1 cellular context compared by ENCODE assay signal in the genomic region with DNA sequence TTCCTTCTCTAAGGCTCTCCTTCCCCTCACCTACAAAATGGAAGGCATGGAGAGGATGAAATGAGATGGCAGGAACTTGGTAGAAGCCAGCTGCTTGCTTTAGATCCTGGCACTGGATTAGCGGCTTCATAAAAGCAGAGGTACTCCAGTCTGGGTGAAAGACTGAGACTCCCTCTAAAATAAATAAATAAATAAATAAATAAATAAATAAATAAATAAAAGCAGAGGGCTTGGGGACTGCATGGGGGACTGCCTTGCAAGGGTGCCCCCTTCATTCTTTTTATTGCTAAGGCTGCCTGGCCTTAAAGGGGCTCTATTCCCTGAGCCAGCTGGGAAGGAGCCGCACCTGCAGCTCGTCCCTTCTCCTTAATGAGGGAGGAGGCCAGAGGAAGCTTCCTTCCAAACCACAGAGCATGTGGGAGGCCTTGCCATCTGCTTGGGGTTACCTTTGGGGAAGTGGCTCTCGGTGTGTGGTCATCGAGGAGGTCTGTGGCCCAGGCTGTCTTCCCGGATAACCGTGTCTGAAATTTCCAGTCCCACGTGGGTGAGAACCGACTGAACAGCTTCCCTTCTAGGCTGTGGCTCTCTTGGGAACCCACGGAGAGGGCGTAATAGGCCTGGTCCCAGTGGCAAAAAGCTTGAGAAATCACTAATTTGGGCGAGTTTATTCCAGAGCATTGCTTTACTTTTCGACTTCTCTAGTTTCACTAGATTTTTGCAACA.
TF ChIP-seq lines count a peak whose summit lies in the region.

No MANE protein-coding gene starts in this region.

TF ChIP-seq in K562, 482 proteins besides CTCF, POLR2A, EP300 and RAD21 (continued from another document and continues in another):
- TF ChIP-seq, protein P1, sequence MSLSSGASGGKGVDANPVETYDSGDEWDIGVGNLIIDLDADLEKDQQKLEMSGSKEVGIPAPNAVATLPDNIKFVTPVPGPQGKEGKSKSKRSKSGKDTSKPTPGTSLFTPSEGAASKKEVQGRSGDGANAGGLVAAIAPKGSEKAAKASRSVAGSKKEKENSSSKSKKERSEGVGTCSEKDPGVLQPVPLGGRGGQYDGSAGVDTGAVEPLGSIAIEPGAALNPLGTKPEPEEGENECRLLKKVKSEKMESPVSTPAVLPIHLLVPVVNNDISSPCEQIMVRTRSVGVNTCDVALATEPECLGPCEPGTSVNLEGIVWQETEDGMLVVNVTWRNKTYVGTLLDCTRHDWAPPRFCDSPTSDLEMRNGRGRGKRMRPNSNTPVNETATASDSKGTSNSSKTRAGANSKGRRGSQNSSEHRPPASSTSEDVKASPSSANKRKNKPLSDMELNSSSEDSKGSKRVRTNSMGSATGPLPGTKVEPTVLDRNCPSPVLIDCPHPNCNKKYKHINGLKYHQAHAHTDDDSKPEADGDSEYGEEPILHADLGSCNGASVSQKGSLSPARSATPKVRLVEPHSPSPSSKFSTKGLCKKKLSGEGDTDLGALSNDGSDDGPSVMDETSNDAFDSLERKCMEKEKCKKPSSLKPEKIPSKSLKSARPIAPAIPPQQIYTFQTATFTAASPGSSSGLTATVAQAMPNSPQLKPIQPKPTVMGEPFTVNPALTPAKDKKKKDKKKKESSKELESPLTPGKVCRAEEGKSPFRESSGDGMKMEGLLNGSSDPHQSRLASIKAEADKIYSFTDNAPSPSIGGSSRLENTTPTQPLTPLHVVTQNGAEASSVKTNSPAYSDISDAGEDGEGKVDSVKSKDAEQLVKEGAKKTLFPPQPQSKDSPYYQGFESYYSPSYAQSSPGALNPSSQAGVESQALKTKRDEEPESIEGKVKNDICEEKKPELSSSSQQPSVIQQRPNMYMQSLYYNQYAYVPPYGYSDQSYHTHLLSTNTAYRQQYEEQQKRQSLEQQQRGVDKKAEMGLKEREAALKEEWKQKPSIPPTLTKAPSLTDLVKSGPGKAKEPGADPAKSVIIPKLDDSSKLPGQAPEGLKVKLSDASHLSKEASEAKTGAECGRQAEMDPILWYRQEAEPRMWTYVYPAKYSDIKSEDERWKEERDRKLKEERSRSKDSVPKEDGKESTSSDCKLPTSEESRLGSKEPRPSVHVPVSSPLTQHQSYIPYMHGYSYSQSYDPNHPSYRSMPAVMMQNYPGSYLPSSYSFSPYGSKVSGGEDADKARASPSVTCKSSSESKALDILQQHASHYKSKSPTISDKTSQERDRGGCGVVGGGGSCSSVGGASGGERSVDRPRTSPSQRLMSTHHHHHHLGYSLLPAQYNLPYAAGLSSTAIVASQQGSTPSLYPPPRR (CRISPR knock-in tag; IDR thresholded peaks at IDR 0.05; ENCODE audit: borderline replicate concordance) = peak; percentile 94; the same call in 1 of the 2 replicates
- TF ChIP-seq BRF1 (IDR thresholded peaks at IDR 0.05; ENCODE audit: borderline replicate concordance, extremely low read depth, insufficient read length) (no peak), ARID1B (IDR thresholded peaks at IDR 0.05) (peak; percentile 41; the same call in 1 of the 2 replicates), MTA2 (IDR thresholded peaks at IDR 0.05; ENCODE audit: low read depth) (peak; percentile 50; the same call in 1 of the 2 replicates), ZBTB7A (IDR thresholded peaks at IDR 0.05; ENCODE audit: borderline replicate concordance, control insufficient read depth, low read depth, low read length) (no peak), JUNB (CRISPR knock-in tag; conservative IDR thresholded peaks at IDR 0.05) (no peak), ZSCAN32 (CRISPR knock-in tag; IDR thresholded peaks at IDR 0.05) (no peak), ZNF316 (IDR thresholded peaks at IDR 0.05) (no peak), CBX1 (IDR thresholded peaks at IDR 0.05; ENCODE audit: low read depth) (no peak), DACH1 (IDR thresholded peaks at IDR 0.05; ENCODE audit: partially characterized antibody) (no peak), ZNF707 (CRISPR knock-in tag; conservative IDR thresholded peaks at IDR 0.05) (no peak), FIP1L1 (IDR thresholded peaks at IDR 0.05; ENCODE audit: low read depth, low read length, poor library complexity, severe bottlenecking) (no peak), HDGF (IDR thresholded peaks at IDR 0.05) (no peak), FOXK1 (CRISPR knock-in tag; IDR thresholded peaks at IDR 0.05; ENCODE audit: borderline replicate concordance) (no peak), ETV6 (IDR thresholded peaks at IDR 0.05; ENCODE audit: borderline replicate concordance in 1 of 2, low read depth in 2 of 2, low read length in 1 of 2) (no peak), ETV6 (CRISPR knock-in tag; IDR thresholded peaks at IDR 0.05; ENCODE audit: borderline replicate concordance) (no peak), KLF10 (CRISPR knock-in tag; IDR thresholded peaks at IDR 0.05) (no peak), SAFB2 (IDR thresholded peaks at IDR 0.05; ENCODE audit: borderline replicate concordance, low read depth, low read length, severe bottlenecking) (no peak), PML (IDR thresholded peaks at IDR 0.05; ENCODE audit: low read length) (0 out of 2 replicates have a peak, but pooled peaks have one; percentile 37), MEF2D (tag; conservative IDR thresholded peaks at IDR 0.05; ENCODE audit: low read depth) (no peak), MCM3 (IDR thresholded peaks at IDR 0.05) (no peak), RHOXF2B (CRISPR knock-in tag; conservative IDR thresholded peaks at IDR 0.05) (no peak), ILK (tag; IDR thresholded peaks at IDR 0.05; ENCODE audit: borderline replicate concordance, low read depth) (no peak), ZNF589 (CRISPR knock-in tag; IDR thresholded peaks at IDR 0.05; ENCODE audit: low read depth) (peak; percentile 68), HMG20A (CRISPR knock-in tag; conservative IDR thresholded peaks at IDR 0.05) (no peak), SNRNP70 (optimal IDR thresholded peaks at IDR 0.05; ENCODE audit: low read depth, low read length) (no peak)
- TF ChIP-seq, protein P2, sequence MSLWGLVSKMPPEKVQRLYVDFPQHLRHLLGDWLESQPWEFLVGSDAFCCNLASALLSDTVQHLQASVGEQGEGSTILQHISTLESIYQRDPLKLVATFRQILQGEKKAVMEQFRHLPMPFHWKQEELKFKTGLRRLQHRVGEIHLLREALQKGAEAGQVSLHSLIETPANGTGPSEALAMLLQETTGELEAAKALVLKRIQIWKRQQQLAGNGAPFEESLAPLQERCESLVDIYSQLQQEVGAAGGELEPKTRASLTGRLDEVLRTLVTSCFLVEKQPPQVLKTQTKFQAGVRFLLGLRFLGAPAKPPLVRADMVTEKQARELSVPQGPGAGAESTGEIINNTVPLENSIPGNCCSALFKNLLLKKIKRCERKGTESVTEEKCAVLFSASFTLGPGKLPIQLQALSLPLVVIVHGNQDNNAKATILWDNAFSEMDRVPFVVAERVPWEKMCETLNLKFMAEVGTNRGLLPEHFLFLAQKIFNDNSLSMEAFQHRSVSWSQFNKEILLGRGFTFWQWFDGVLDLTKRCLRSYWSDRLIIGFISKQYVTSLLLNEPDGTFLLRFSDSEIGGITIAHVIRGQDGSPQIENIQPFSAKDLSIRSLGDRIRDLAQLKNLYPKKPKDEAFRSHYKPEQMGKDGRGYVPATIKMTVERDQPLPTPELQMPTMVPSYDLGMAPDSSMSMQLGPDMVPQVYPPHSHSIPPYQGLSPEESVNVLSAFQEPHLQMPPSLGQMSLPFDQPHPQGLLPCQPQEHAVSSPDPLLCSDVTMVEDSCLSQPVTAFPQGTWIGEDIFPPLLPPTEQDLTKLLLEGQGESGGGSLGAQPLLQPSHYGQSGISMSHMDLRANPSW (CRISPR knock-in tag; IDR thresholded peaks at IDR 0.05) = no peak
- TF ChIP-seq, protein P3, sequence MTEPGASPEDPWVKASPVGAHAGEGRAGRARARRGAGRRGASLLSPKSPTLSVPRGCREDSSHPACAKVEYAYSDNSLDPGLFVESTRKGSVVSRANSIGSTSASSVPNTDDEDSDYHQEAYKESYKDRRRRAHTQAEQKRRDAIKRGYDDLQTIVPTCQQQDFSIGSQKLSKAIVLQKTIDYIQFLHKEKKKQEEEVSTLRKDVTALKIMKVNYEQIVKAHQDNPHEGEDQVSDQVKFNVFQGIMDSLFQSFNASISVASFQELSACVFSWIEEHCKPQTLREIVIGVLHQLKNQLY (CRISPR knock-in tag; conservative IDR thresholded peaks at IDR 0.05) = no peak
- TF ChIP-seq, protein P4, sequence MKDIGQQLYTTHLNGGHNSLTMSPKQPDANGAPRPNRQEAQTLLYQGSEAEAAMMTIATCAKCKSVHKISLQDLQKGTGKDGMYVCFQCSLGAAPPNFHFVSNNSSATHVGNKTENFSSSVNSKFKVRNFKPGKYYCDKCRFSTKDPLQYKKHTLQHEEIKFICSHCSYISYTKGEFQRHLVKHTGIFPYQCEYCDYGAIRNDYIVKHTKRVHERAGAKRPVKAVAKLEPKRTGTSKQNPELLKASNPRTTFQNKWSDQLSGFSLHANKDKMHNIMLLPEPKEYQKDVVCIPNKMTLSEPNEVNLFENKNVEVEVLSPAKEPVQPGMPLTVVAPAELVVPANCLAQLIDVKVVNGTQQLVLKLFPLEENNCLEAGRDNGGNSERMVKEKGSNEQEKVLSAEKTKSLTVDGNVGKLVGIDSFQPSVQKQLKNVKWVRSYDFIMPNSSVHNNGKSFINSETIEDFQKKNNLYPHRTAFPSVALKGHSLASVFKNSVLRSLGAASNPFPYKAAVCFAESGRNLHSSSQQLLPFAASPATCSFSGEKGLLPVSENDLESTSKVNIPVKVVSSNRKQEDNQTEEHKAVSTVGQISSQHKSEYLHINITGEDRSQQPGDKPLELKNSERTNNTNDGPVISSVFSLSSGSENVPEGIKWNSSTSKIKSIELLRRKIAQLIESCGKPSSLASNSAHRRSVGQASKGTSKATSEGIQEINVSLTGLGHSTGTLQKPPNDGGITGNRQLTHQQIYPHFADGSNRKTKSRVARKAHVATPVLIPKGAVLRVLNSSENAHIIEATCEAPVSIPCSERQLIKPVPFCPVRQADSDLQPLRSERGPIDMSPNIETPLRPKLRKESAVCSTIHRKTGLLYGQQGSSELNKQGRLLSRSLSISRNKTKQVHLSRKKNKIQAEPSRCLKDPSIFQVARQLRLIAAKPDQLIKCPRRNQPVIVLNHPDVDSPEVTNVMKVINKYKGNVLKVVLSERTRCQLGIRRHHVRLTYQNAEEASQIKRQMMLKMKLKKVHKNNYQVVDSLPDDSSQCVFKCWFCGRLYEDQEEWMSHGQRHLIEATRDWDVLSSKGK (CRISPR knock-in tag; IDR thresholded peaks at IDR 0.05) = no peak
- TF ChIP-seq, protein P5, sequence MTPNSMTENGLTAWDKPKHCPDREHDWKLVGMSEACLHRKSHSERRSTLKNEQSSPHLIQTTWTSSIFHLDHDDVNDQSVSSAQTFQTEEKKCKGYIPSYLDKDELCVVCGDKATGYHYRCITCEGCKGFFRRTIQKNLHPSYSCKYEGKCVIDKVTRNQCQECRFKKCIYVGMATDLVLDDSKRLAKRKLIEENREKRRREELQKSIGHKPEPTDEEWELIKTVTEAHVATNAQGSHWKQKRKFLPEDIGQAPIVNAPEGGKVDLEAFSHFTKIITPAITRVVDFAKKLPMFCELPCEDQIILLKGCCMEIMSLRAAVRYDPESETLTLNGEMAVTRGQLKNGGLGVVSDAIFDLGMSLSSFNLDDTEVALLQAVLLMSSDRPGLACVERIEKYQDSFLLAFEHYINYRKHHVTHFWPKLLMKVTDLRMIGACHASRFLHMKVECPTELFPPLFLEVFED (CRISPR knock-in tag; conservative IDR thresholded peaks at IDR 0.05) = no peak
- TF ChIP-seq, protein P6, sequence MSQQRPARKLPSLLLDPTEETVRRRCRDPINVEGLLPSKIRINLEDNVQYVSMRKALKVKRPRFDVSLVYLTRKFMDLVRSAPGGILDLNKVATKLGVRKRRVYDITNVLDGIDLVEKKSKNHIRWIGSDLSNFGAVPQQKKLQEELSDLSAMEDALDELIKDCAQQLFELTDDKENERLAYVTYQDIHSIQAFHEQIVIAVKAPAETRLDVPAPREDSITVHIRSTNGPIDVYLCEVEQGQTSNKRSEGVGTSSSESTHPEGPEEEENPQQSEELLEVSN (IDR thresholded peaks at IDR 0.05; ENCODE audit: borderline replicate concordance in 1 of 2, extremely low read depth in 1 of 2, insufficient read depth in 1 of 2, insufficient read length in 1 of 2, low read depth in 1 of 2, low read length in 1 of 2, poor library complexity in 1 of 2, severe bottlenecking in 1 of 2) = peak in 1 of 2 experiments; percentile 20
- TF ChIP-seq, protein P7, sequence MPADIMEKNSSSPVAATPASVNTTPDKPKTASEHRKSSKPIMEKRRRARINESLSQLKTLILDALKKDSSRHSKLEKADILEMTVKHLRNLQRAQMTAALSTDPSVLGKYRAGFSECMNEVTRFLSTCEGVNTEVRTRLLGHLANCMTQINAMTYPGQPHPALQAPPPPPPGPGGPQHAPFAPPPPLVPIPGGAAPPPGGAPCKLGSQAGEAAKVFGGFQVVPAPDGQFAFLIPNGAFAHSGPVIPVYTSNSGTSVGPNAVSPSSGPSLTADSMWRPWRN (IDR thresholded peaks at IDR 0.05; ENCODE audit: low read depth) = 0 out of 2 replicates have a peak, but pooled peaks have one; percentile 44
- TF ChIP-seq, protein P8, sequence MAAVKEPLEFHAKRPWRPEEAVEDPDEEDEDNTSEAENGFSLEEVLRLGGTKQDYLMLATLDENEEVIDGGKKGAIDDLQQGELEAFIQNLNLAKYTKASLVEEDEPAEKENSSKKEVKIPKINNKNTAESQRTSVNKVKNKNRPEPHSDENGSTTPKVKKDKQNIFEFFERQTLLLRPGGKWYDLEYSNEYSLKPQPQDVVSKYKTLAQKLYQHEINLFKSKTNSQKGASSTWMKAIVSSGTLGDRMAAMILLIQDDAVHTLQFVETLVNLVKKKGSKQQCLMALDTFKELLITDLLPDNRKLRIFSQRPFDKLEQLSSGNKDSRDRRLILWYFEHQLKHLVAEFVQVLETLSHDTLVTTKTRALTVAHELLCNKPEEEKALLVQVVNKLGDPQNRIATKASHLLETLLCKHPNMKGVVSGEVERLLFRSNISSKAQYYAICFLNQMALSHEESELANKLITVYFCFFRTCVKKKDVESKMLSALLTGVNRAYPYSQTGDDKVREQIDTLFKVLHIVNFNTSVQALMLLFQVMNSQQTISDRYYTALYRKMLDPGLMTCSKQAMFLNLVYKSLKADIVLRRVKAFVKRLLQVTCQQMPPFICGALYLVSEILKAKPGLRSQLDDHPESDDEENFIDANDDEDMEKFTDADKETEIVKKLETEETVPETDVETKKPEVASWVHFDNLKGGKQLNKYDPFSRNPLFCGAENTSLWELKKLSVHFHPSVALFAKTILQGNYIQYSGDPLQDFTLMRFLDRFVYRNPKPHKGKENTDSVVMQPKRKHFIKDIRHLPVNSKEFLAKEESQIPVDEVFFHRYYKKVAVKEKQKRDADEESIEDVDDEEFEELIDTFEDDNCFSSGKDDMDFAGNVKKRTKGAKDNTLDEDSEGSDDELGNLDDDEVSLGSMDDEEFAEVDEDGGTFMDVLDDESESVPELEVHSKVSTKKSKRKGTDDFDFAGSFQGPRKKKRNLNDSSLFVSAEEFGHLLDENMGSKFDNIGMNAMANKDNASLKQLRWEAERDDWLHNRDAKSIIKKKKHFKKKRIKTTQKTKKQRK (IDR thresholded peaks at IDR 0.05; ENCODE audit: borderline replicate concordance, low read depth, low read length) = no peak
- TF ChIP-seq, protein P9, sequence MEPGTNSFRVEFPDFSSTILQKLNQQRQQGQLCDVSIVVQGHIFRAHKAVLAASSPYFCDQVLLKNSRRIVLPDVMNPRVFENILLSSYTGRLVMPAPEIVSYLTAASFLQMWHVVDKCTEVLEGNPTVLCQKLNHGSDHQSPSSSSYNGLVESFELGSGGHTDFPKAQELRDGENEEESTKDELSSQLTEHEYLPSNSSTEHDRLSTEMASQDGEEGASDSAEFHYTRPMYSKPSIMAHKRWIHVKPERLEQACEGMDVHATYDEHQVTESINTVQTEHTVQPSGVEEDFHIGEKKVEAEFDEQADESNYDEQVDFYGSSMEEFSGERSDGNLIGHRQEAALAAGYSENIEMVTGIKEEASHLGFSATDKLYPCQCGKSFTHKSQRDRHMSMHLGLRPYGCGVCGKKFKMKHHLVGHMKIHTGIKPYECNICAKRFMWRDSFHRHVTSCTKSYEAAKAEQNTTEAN (CRISPR knock-in tag; IDR thresholded peaks at IDR 0.05) = no peak
